8 cellular contexts compared by ENCODE assay signal in the genomic region with DNA sequence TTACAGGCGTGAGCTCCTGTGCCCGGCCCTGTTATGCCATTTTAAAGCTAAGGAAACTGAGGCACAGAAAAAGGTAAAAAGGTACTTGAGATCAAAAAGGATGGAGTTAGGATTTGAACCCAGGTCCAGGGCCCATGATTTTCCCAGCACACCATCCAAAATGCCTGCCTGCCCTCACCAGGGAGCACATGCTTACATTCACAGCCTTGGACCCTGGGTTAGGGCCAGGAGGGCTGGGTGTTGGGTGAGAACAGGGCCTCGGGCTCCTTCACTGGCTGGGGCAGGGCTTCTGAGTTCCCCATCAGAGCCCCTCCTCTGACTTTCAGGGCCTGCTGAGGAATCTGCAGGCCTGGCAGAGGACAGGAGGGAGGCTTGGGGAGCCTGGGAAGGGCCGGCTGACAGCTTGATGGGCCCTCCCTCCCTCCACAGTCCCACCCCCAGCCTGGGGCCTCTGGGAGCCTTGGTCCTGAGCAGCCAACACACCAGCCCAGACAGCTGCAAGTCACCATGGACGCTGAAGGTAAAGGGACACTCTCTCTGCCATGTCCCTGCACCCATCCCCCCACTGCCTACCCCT. TPM values are rescaled to one million over a fixed set of nuclear protein-coding genes. Genes with fewer than 3 reads are reported as not detected.
DNase-seq lines count a peak whose midpoint lies in the region; TF ChIP-seq lines count a peak whose summit lies in the region.

QPRT (plus strand) TSS at position 490 of the 577 bp plus-strand sequence; CDS start at position 508, 18 bp downstream.

- peaks cover 5% of the 10 kb centered on the region for H3K36me3 Mint-ChIP-seq in activated T-helper 1 cell treated with anti-CD3 and anti-CD28 coated beads, Interleukin-12 subunit alpha, Interleukin-12 subunit beta, Interleukin-2, Interleukin-4 antibody, amounts not matched to agents 30 ng/mL and 10 ng/mL and 1 ng/mL, durations not matched to agents 14 hours and 24 hours and 36 hours (ENCODE audit: low read depth)

- peak within 1 kb of the TSS; percentile 54 for H3K4me2 ChIP-seq in parathyroid adenoma (ENCODE audit: low read length)

- H3K9me3 ChIP-seq in cardiac muscle cell (ENCODE audit: low read depth) (no peaks in the 10 kb centered on the region), parathyroid adenoma (ENCODE audit: control insufficient read depth, low read length) (no peaks in the 10 kb centered on the region)

- H3K27me3 ChIP-seq in cardiac muscle cell (no peaks in the 10 kb centered on the region), parathyroid adenoma (ENCODE audit: control insufficient read depth, insufficient read depth, low read length) (no peaks in the 10 kb centered on the region)

- H3K4me3 Mint-ChIP-seq in activated T-helper 1 cell treated with anti-CD3 and anti-CD28 coated beads, Interleukin-12 subunit alpha, Interleukin-12 subunit beta, Interleukin-2, Interleukin-4 antibody, amounts not matched to agents 30 ng/mL and 10 ng/mL and 1 ng/mL, durations not matched to agents 14 hours and 24 hours and 36 hours = peak within 1 kb of the TSS; percentile 68

- no peaks in the 10 kb centered on the region for H3K9me3 Mint-ChIP-seq in activated T-helper 1 cell treated with anti-CD3 and anti-CD28 coated beads, Interleukin-12 subunit alpha, Interleukin-12 subunit beta, Interleukin-2, Interleukin-4 antibody, amounts not matched to agents 30 ng/mL and 10 ng/mL and 1 ng/mL, durations not matched to agents 14 hours and 24 hours and 36 hours

- H2AFZ ChIP-seq in parathyroid adenoma = peak within 1 kb of the TSS; percentile 84

- no peak within 1 kb of the TSS for H3K9ac ChIP-seq in parathyroid adenoma

- H3K36me3 ChIP-seq in cardiac muscle cell = no peaks in the 10 kb centered on the region
- H3K36me3 ChIP-seq in parathyroid adenoma (ENCODE audit: control insufficient read depth, insufficient read depth, low read length) = no peaks in the 10 kb centered on the region

- H3K27me3 Mint-ChIP-seq in activated T-helper 1 cell treated with anti-CD3 and anti-CD28 coated beads, Interleukin-12 subunit alpha, Interleukin-12 subunit beta, Interleukin-2, Interleukin-4 antibody, amounts not matched to agents 30 ng/mL and 10 ng/mL and 1 ng/mL, durations not matched to agents 14 hours and 24 hours and 36 hours (ENCODE audit: insufficient read depth) = no peaks in the 10 kb centered on the region

- peak within 1 kb of the TSS; percentile 88 for H3K27ac Mint-ChIP-seq in activated T-helper 1 cell treated with anti-CD3 and anti-CD28 coated beads, Interleukin-12 subunit alpha, Interleukin-12 subunit beta, Interleukin-2, Interleukin-4 antibody, amounts not matched to agents 30 ng/mL and 10 ng/mL and 1 ng/mL, durations not matched to agents 14 hours and 24 hours and 36 hours

- TF ChIP-seq CTCF in cardiac muscle cell (IDR thresholded peaks at IDR 0.05; ENCODE audit: low read depth, low read length) = no peak
- TF ChIP-seq CTCF in parathyroid adenoma (IDR thresholded peaks at IDR 0.05) = no peak

- intact Hi-C loops in activated T-helper 1 cell treated with anti-CD3 and anti-CD28 coated beads, Interleukin-12 subunit alpha, Interleukin-12 subunit beta, Interleukin-2, Interleukin-4 antibody, amounts not matched to agents 30 ng/mL and 10 ng/mL and 1 ng/mL, durations not matched to agents 14 hours and 24 hours and 36 hours (cut with micrococcal nuclease) = no loop called here

- H3K27ac ChIP-seq in cardiac muscle cell = peak within 1 kb of the TSS; percentile 91
- peak within 1 kb of the TSS; percentile 63 for H3K27ac ChIP-seq in parathyroid adenoma

- H3K4me3 ChIP-seq in cardiac muscle cell = peak within 1 kb of the TSS; percentile 52
- H3K4me3 ChIP-seq in parathyroid adenoma (ENCODE audit: low read depth, low read length) = peak within 1 kb of the TSS; percentile 17

- H3K79me2 ChIP-seq in parathyroid adenoma = peaks cover 8% of the 10 kb centered on the region

- DNase-seq in DMS114 treated with DMSO at 0.1 percent for 48 hours (lab: John Stamatoyannopoulos, UW; ENCODE audit: unreplicated experiment) (peak; percentile 62), HUDEP-2 (lab: John Stamatoyannopoulos, UW; ENCODE audit: unreplicated experiment in 76 of 76) (peak in 48 of 76 experiments; percentile 14 to 69 (median 43)), cardiac muscle cell (ENCODE audit: low read depth in 1 of 2, low spot score in 1 of 2) (peak; percentile 87 to 90), LoVo (ENCODE audit: low spot score) (no peak)
- no peak for DNase-seq in activated T-helper 1 cell treated with anti-CD3 and anti-CD28 coated beads, Interleukin-12 subunit alpha, Interleukin-12 subunit beta, Interleukin-2, Interleukin-4 antibody, amounts not matched to agents 30 ng/mL and 10 ng/mL and 1 ng/mL, durations not matched to agents 14 hours and 24 hours and 36 hours (ENCODE audit: low spot score)
- no peak for DNase-seq in stimulated activated CD4-positive, alpha-beta T cell treated with anti-CD3 and anti-CD28 coated beads, Interleukin-2, amount 100 ng/mL, for 24 hours
- DNase-seq in stimulated activated CD8-positive, alpha-beta memory T cell treated with anti-CD3 and anti-CD28 coated beads, Interleukin-4, amount 100 ng/mL, for 48 hours = no peak

- H3K4me1 ChIP-seq in cardiac muscle cell (ENCODE audit: low read depth) = no peaks in the 10 kb centered on the region
- H3K4me1 ChIP-seq in parathyroid adenoma = peaks cover 4% of the 10 kb centered on the region

- peaks cover 25% of the 10 kb centered on the region for H3K4me1 Mint-ChIP-seq in activated T-helper 1 cell treated with anti-CD3 and anti-CD28 coated beads, Interleukin-12 subunit alpha, Interleukin-12 subunit beta, Interleukin-2, Interleukin-4 antibody, amounts not matched to agents 30 ng/mL and 10 ng/mL and 1 ng/mL, durations not matched to agents 14 hours and 24 hours and 36 hours (ENCODE audit: low read depth)

RNA-seq across cellular contexts. Expression of gene QPRT, which starts in this region (rescaled TPM):
- 6.3 and 6.5 TPM in 2 replicates for total RNA-seq in activated T-helper 1 cell treated with anti-CD3 and anti-CD28 coated beads, Interleukin-12 subunit alpha, Interleukin-12 subunit beta, Interleukin-2, Interleukin-4 antibody, amounts not matched to agents 30 ng/mL and 10 ng/mL and 1 ng/mL, durations not matched to agents 14 hours and 24 hours and 36 hours
- 223 and 268 TPM in 2 replicates for total RNA-seq in cardiac muscle cell
- 213 and 266 TPM in 2 replicates for polyA plus RNA-seq in cardiac muscle cell

Comparison
In these comparisons a context has a peak if more than half of its experiments do, and no peak if none do; other contexts are left out.
1. RNA of gene QPRT (total RNA-seq): 223 to 268 TPM in cardiac muscle cell; 6.3 to 6.5 TPM in activated T-helper 1 cell treated with anti-CD3 and anti-CD28 coated beads, Interleukin-12 subunit alpha, Interleukin-12 subunit beta, Interleukin-2, Interleukin-4 antibody, amounts not matched to agents 30 ng/mL and 10 ng/mL and 1 ng/mL, durations not matched to agents 14 hours and 24 hours and 36 hours; every median in the first group is over 10 times any median in the second.
2. DNase-seq: peak in DMS114 treated with DMSO at 0.1 percent for 48 hours (single experiment), HUDEP-2 (48 of 76) and cardiac muscle cell (2 of 2); none in activated T-helper 1 cell treated with anti-CD3 and anti-CD28 coated beads, Interleukin-12 subunit alpha, Interleukin-12 subunit beta, Interleukin-2, Interleukin-4 antibody, amounts not matched to agents 30 ng/mL and 10 ng/mL and 1 ng/mL, durations not matched to agents 14 hours and 24 hours and 36 hours (single experiment), stimulated activated CD4-positive, alpha-beta T cell treated with anti-CD3 and anti-CD28 coated beads, Interleukin-2, amount 100 ng/mL, for 24 hours (0 of 2), stimulated activated CD8-positive, alpha-beta memory T cell treated with anti-CD3 and anti-CD28 coated beads, Interleukin-4, amount 100 ng/mL, for 48 hours (single experiment) and LoVo (single experiment).